In the genomic region with DNA sequence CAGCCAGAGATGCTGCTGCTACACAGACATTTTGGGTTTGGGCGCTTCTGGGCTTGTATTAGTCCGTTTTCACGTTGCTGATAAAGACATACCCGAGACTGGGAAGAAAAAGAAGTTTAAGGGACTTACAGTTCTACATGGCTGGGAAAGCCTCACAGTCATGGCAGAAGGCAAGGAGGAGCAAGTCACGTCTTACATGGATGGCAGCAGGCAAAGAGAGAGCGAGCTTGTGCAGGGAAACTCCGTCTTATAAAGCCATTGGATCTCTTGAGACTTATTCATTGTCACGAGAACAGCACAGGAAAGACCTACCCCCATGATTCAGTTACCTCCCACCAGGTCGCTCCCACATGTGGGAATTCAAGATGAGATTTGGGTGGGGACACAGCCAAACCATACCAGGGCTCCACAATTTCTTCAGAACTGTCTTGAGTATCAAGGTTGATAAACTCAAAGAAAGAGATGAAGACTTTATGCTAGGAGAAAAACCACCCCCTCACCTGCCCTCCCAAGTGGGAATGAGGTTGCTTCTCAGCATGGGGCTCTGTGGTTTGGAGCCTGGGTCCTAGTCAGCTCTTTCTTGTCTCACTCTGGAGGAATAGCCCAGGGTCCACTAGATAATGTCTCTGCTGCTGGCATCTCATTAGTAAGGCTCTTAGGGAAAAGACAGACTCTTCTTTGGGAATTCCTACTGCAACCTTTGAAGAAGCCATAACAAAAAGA, we compare ENCODE assay signal across 8 cellular contexts.
"Had no signal": no experiment of that assay in that cellular context is flagged by ENCODE, and none has a peak within 500 bp of the region (broad histone marks: within the 10 kb centered on the region; RNA-seq: fewer than 3 reads in every experiment).

No MANE protein-coding gene starts in this region.

- ATAC-seq: GM12878 had no signal

- H3K4me3 ChIP-seq: GM12878 had no signal

- FAIRE-seq: G401.6, GM12878, GM12891, GM12892, GM18507, GM19239 had no signal

- DNase-seq: GDM1, GF-D8 had no signal
